In the genomic region with DNA sequence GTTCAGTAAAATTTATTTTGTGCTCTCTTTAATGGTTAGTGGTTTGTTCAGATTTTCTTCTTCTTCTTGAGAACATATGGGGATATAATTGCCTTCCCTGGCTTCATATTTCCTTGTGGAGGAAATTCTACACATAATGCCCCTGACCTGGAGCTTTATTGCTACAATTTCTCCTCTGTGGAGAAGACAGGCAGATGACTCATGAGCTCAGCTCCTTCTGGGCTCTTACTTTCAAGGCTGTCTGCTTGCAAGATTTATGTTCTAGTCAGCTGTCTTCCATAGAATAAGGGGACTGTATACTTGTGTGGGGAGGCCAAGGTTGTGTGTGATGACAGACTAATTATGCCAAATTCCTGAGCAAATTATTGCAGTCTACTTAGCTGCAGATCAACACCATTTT, we compare ENCODE assay signal across 19 cellular contexts. TPM values are rescaled to one million over a fixed set of nuclear protein-coding genes. Genes with fewer than 3 reads are reported as not detected.
A peak's percentile ranks its signal among the peaks of the same experiment; 100 is the strongest.
DNase-seq lines count a peak whose midpoint lies in the region; ATAC-seq and TF ChIP-seq lines count a peak whose summit lies in the region.
"Had no signal": no experiment of that assay in that cellular context is flagged by ENCODE, and none has a peak within 500 bp of the region (broad histone marks: within the 10 kb centered on the region; RNA-seq: fewer than 3 reads in every experiment).

No MANE protein-coding gene starts in this region.

- peaks cover 6% of the 10 kb centered on the region for H3K4me1 Mint-ChIP-seq in activated naive CD8-positive, alpha-beta T cell treated with anti-CD3 and anti-CD28 coated beads, Interleukin-2, amount 50 U/mL, for 24 hours
- H3K4me1 Mint-ChIP-seq in activated CD4-positive, alpha-beta memory T cell treated with anti-CD3 and anti-CD28 coated beads for 36 hours (ENCODE audit: low read depth), result peaks cover 10% of the 10 kb centered on the region

- H3K9me2 ChIP-seq in SK-N-SH, result no peaks in the 10 kb centered on the region

- no peak for TF ChIP-seq CTCF in SK-N-SH (IDR thresholded peaks at IDR 0.05)

- H4K20me1 ChIP-seq in SK-N-SH (ENCODE audit: insufficient read depth), result no peaks in the 10 kb centered on the region

- H3K4me3 ChIP-seq in SK-N-SH (ENCODE audit: low read depth in 2 of 2, low read length in 1 of 2), result no peak overlapping the region
- H3K4me3 ChIP-seq: GM23338, lower lobe of right lung, upper lobe of right lung had no signal

- H3K27me3 ChIP-seq in SK-N-SH (ENCODE audit: insufficient read depth), result no peaks in the 10 kb centered on the region
- H3K27me3 ChIP-seq: upper lobe of right lung had no signal

- CTCF ChIA-PET in SK-N-SH (lab: Yijun Ruan, JAX), result interaction anchor here (0.7 to 2.4 kb wide), 10 partner anchors 11 to 306 kb away, joined by 3 to 13 read pairs (median 5); partner anchors contain the start of genes CYP51A1 and GATAD1
- CTCF ChIA-PET in activated CD4-positive, alpha-beta memory T cell treated with anti-CD3 and anti-CD28 coated beads for 36 hours (lab: Charles Lee), result interaction anchor here (1.6 kb wide), 1 partner anchor 270 kb away, joined by 6 read pairs; the partner anchor contains the start of gene GATAD1

- H3K36me3 Mint-ChIP-seq in activated naive CD8-positive, alpha-beta T cell treated with anti-CD3 and anti-CD28 coated beads, Interleukin-2, amount 50 U/mL, for 24 hours (ENCODE audit: low read depth), result no peaks in the 10 kb centered on the region
- no peaks in the 10 kb centered on the region for H3K36me3 Mint-ChIP-seq in activated CD4-positive, alpha-beta memory T cell treated with anti-CD3 and anti-CD28 coated beads for 36 hours
- H3K36me3 Mint-ChIP-seq: activated naive CD4-positive, alpha-beta T cell treated with anti-CD3 and anti-CD28 coated beads, Interleukin-2, amount 10 ng/mL, durations not matched to agents 7 days and 5 days had no signal

- H3K36me3 ChIP-seq in SK-N-SH (replicated peaks in 1 of 2; ENCODE audit: control insufficient read depth in 1 of 2, insufficient read depth in 2 of 2, low read length in 1 of 2), result no peaks in the 10 kb centered on the region
- H3K36me3 ChIP-seq: lower lobe of right lung, upper lobe of right lung had no signal

- no peak overlapping the region for H2AFZ ChIP-seq in SK-N-SH (ENCODE audit: low read depth)
- H2AFZ ChIP-seq: GM23338 had no signal

- intact Hi-C loops in activated CD4-positive, alpha-beta memory T cell treated with anti-CD3 and anti-CD28 coated beads for 36 hours (cut with micrococcal nuclease), result loop anchor here (5.0 kb wide), 1 partner anchor 285 kb away; no protein-coding TSS in a partner anchor

- H3K9me3 ChIP-seq in SK-N-SH, result peaks cover 4% of the 10 kb centered on the region; the same call in 1 of the 2 replicates
- H3K9me3 ChIP-seq: lower lobe of right lung, upper lobe of right lung had no signal

- H3F3A ChIP-seq in SK-N-SH (replicated peaks; ENCODE audit: insufficient read depth), result peaks cover 20% of the 10 kb centered on the region

- peak; percentile 55 for DNase-seq in A172 (ENCODE audit: low spot score)
- DNase-seq in HT1080 (ENCODE audit: low read depth), result peak; percentile 63
- DNase-seq in SK-N-SH, result no peak
- peak; percentile 55 for DNase-seq in foreskin melanocyte
- DNase-seq in NCI-H748 (lab: John Stamatoyannopoulos, UW; ENCODE audit: unreplicated experiment), result no peak
- DNase-seq in activated naive CD8-positive, alpha-beta T cell treated with anti-CD3 and anti-CD28 coated beads, Interleukin-2, amount 50 U/mL, for 24 hours, result no peak
- DNase-seq in activated CD4-positive, alpha-beta T cell treated with anti-CD3 and anti-CD28 coated beads for 4 hours, result no peak
- no peak for DNase-seq in activated CD4-positive, alpha-beta memory T cell treated with anti-CD3 and anti-CD28 coated beads for 36 hours
- DNase-seq: activated CD8-positive, alpha-beta T cell treated with anti-CD3 and anti-CD28 coated beads for 36 hours; activated naive CD4-positive, alpha-beta T cell treated with anti-CD3 and anti-CD28 coated beads, Interleukin-2, amount 10 ng/mL, durations not matched to agents 7 days and 5 days; DMS53; glutamatergic neuron; lower lobe of right lung; NCI-H1417 treated with DMSO at 0.1 percent for 48 hours; occipital lobe; stimulated activated CD4-positive, alpha-beta T cell treated with anti-CD3 and anti-CD28 coated beads, Interleukin-15, amount 100 ng/mL, for 24 hours; T-helper 17 cell; upper lobe of right lung had no signal

- H3K27me3 Mint-ChIP-seq in activated naive CD8-positive, alpha-beta T cell treated with anti-CD3 and anti-CD28 coated beads, Interleukin-2, amount 50 U/mL, for 24 hours, result peaks cover 22% of the 10 kb centered on the region
- H3K27me3 Mint-ChIP-seq in activated CD4-positive, alpha-beta memory T cell treated with anti-CD3 and anti-CD28 coated beads for 36 hours, result peaks cover 4% of the 10 kb centered on the region

- no peak overlapping the region for H3K4me2 ChIP-seq in SK-N-SH
- H3K4me2 ChIP-seq: GM23338 had no signal

- no peak overlapping the region for H3K27ac Mint-ChIP-seq in activated naive CD8-positive, alpha-beta T cell treated with anti-CD3 and anti-CD28 coated beads, Interleukin-2, amount 50 U/mL, for 24 hours
- H3K27ac Mint-ChIP-seq in activated CD4-positive, alpha-beta memory T cell treated with anti-CD3 and anti-CD28 coated beads for 36 hours, result no peak overlapping the region
- H3K27ac Mint-ChIP-seq: activated CD8-positive, alpha-beta T cell treated with anti-CD3 and anti-CD28 coated beads for 36 hours; activated naive CD4-positive, alpha-beta T cell treated with anti-CD3 and anti-CD28 coated beads, Interleukin-2, amount 10 ng/mL, durations not matched to agents 7 days and 5 days; GM23338; T-helper 17 cell had no signal

- no peak overlapping the region for H3K9ac ChIP-seq in SK-N-SH

- H3K9me3 Mint-ChIP-seq in activated naive CD8-positive, alpha-beta T cell treated with anti-CD3 and anti-CD28 coated beads, Interleukin-2, amount 50 U/mL, for 24 hours, result no peaks in the 10 kb centered on the region
- H3K9me3 Mint-ChIP-seq in activated CD4-positive, alpha-beta memory T cell treated with anti-CD3 and anti-CD28 coated beads for 36 hours, result no peaks in the 10 kb centered on the region
- H3K9me3 Mint-ChIP-seq: activated CD8-positive, alpha-beta T cell treated with anti-CD3 and anti-CD28 coated beads for 36 hours had no signal

- H3K79me2 ChIP-seq in SK-N-SH (ENCODE audit: insufficient read depth), result no peaks in the 10 kb centered on the region

- H3K4me3 Mint-ChIP-seq in activated naive CD8-positive, alpha-beta T cell treated with anti-CD3 and anti-CD28 coated beads, Interleukin-2, amount 50 U/mL, for 24 hours, result no peak overlapping the region
- no peak overlapping the region for H3K4me3 Mint-ChIP-seq in activated CD4-positive, alpha-beta memory T cell treated with anti-CD3 and anti-CD28 coated beads for 36 hours
- H3K4me3 Mint-ChIP-seq: activated CD8-positive, alpha-beta T cell treated with anti-CD3 and anti-CD28 coated beads for 36 hours; activated naive CD4-positive, alpha-beta T cell treated with anti-CD3 and anti-CD28 coated beads, Interleukin-2, amount 10 ng/mL, durations not matched to agents 7 days and 5 days; GM23338; T-helper 17 cell had no signal

- TF ChIP-seq RAD21 in SK-N-SH (IDR thresholded peaks at IDR 0.05; ENCODE audit: low read length), result no peak

- ATAC-seq in activated naive CD8-positive, alpha-beta T cell treated with anti-CD3 and anti-CD28 coated beads, Interleukin-2, amount 50 U/mL, for 24 hours, result no peak
- ATAC-seq: activated CD8-positive, alpha-beta T cell treated with anti-CD3 and anti-CD28 coated beads for 36 hours; GM23338; lower lobe of right lung; T-helper 17 cell; upper lobe of right lung had no signal

- TF ChIP-seq EP300 in SK-N-SH (IDR thresholded peaks at IDR 0.05; ENCODE audit: borderline replicate concordance in 1 of 2, low read depth in 1 of 2, low read length in 1 of 2), result no peak

- no peak overlapping the region for H3K27ac ChIP-seq in SK-N-SH (ENCODE audit: low read depth in 2 of 2, low read length in 1 of 2)
- H3K27ac ChIP-seq: lower lobe of right lung, upper lobe of right lung had no signal

- POLR2A ChIA-PET in SK-N-SH (lab: Yijun Ruan, JAX), result no interaction called here
- POLR2A ChIA-PET in activated CD4-positive, alpha-beta memory T cell treated with anti-CD3 and anti-CD28 coated beads for 36 hours (lab: Charles Lee), result no interaction called here

- H3K4me1 ChIP-seq in SK-N-SH (ENCODE audit: control insufficient read depth in 1 of 2, insufficient read depth in 2 of 2, low read depth in 1 of 2, low read length in 1 of 2), result peaks cover 0 to 4% of the 10 kb centered on the region in 2 experiments; a peak in 1 of 4 replicates
- H3K4me1 ChIP-seq: lower lobe of right lung, upper lobe of right lung had no signal

TF ChIP-seq in SK-N-SH, 30 proteins besides CTCF, POLR2A, EP300 and RAD21 (continues in another document):
- TF ChIP-seq, protein P1, sequence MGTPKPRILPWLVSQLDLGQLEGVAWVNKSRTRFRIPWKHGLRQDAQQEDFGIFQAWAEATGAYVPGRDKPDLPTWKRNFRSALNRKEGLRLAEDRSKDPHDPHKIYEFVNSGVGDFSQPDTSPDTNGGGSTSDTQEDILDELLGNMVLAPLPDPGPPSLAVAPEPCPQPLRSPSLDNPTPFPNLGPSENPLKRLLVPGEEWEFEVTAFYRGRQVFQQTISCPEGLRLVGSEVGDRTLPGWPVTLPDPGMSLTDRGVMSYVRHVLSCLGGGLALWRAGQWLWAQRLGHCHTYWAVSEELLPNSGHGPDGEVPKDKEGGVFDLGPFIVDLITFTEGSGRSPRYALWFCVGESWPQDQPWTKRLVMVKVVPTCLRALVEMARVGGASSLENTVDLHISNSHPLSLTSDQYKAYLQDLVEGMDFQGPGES (IDR thresholded peaks at IDR 0.05; ENCODE audit: low read depth, low read length), result no peak
- TF ChIP-seq FOSL2 (IDR thresholded peaks at IDR 0.05; ENCODE audit: borderline replicate concordance, low read depth), result peak; percentile 63
- TF ChIP-seq YY1 (IDR thresholded peaks at IDR 0.05; ENCODE audit: low read depth), result no peak

RNA-seq across cellular contexts. Expression of gene LRRD1, which starts 1.6 kb away (rescaled TPM):
- total RNA-seq in A172 (2014; rRNA removed; shearing (Covaris generic)), result not detected in 2 replicates
- total RNA-seq in HT1080 (2014; rRNA removed; shearing (Covaris generic)), result 0.10 TPM in 1 of 2 replicates, not detected in the other
- polyA plus RNA-seq in HT1080 (2015; cell fraction: cytosol; rRNA removed), result not detected in 2 replicates
- polyA plus RNA-seq in HT1080 (2015; cell fraction: nucleus; rRNA removed), result 0.11 TPM in 1 of 2 replicates, not detected in the other
- polyA plus RNA-seq in SK-N-SH (2012; rRNA removed), result 0.03 TPM in 1 of 2 replicates, not detected in the other
- polyA plus RNA-seq in SK-N-SH (2012; cell fraction: cytosol; rRNA removed), result 0.01 and 0.03 TPM in 2 replicates
- polyA plus RNA-seq in SK-N-SH (2012; cell fraction: nucleus; rRNA removed), result 0.14 and 0.23 TPM in 2 replicates
- total RNA-seq in activated CD4-positive, alpha-beta memory T cell treated with anti-CD3 and anti-CD28 coated beads for 36 hours, result not detected
- total RNA-seq: activated CD8-positive, alpha-beta T cell treated with anti-CD3 and anti-CD28 coated beads for 36 hours; GM23338; lower lobe of right lung; upper lobe of right lung had no signal

RNA-seq across cellular contexts. Expression of gene CYP51A1, which starts 43.1 kb away (rescaled TPM):
- total RNA-seq in A172 (2014; rRNA removed; shearing (Covaris generic)), result 67.9 and 78.6 TPM in 2 replicates
- 135 and 139 TPM in 2 replicates for total RNA-seq in HT1080 (2014; rRNA removed; shearing (Covaris generic))
- polyA plus RNA-seq in HT1080 (2015; cell fraction: cytosol; rRNA removed), result 59.5 and 69.9 TPM in 2 replicates
- 59.5 and 62.2 TPM in 2 replicates for polyA plus RNA-seq in HT1080 (2015; cell fraction: nucleus; rRNA removed)
- polyA plus RNA-seq in SK-N-SH (2012; rRNA removed), result 4.3 and 4.7 TPM in 2 replicates
- 8.8 and 12.1 TPM in 2 replicates for polyA plus RNA-seq in SK-N-SH (2012; cell fraction: cytosol; rRNA removed)
- polyA plus RNA-seq in SK-N-SH (2012; cell fraction: nucleus; rRNA removed), result 3.2 and 3.6 TPM in 2 replicates
- 10 to 100 TPM; 72.3 to 74.7 TPM for total RNA-seq in activated CD4-positive, alpha-beta memory T cell treated with anti-CD3 and anti-CD28 coated beads for 36 hours

Comparison
In these comparisons a context has a peak if more than half of its experiments do, and no peak if none do; other contexts are left out.
1. DNase-seq: peak in A172 (single experiment), HT1080 (single experiment) and foreskin melanocyte (single experiment); none in SK-N-SH (single experiment), NCI-H748 (single experiment), activated naive CD8-positive, alpha-beta T cell treated with anti-CD3 and anti-CD28 coated beads, Interleukin-2, amount 50 U/mL, for 24 hours (single experiment), activated CD4-positive, alpha-beta T cell treated with anti-CD3 and anti-CD28 coated beads for 4 hours (0 of 2) and activated CD4-positive, alpha-beta memory T cell treated with anti-CD3 and anti-CD28 coated beads for 36 hours (single experiment).